In genomic region chr12:8941691-8942478, GRCh38 we compare ENCODE assay signal across 24 cellular contexts. TPM values are rescaled to one million over a fixed set of nuclear protein-coding genes. Genes with fewer than 3 reads are reported as not detected.
DNase-seq lines count a peak whose midpoint lies in the region; ATAC-seq and TF ChIP-seq lines count a peak whose summit lies in the region.
"Had no signal": no experiment of that assay in that cellular context is flagged by ENCODE, and none has a peak within 500 bp of the region (broad histone marks: within the 10 kb centered on the region; RNA-seq: fewer than 3 reads in every experiment).

No MANE protein-coding gene starts in this region.

- H3K27me3 ChIP-seq in endodermal cell (ENCODE audit: control insufficient read depth, insufficient read depth, low read length, poor library complexity, severe bottlenecking) = no peaks in the 10 kb centered on the region
- H3K27me3 ChIP-seq: vagina had no signal

- in situ Hi-C loops in SK-MEL-5 (cut with HindIII; ENCODE audit: low pct_unique_long_range_greater_than_20kb, low sequenced_read_pairs) = no loop called here
- in situ Hi-C loops in GM13977 (cut with MboI; ENCODE audit: low pct_unique_long_range_greater_than_20kb, low sequenced_read_pairs, unreplicated experiment) = no loop called here

- no peak overlapping the region for H3K4me3 ChIP-seq in endodermal cell (ENCODE audit: low read length)
- H3K4me3 ChIP-seq: vagina had no signal

- H3K4me3 Mint-ChIP-seq in activated naive CD4-positive, alpha-beta T cell treated with anti-CD3 and anti-CD28 coated beads, Interleukin-2, amount 10 ng/mL, durations not matched to agents 7 days and 5 days = no peak overlapping the region
- H3K4me3 Mint-ChIP-seq in endodermal cell = no peak overlapping the region
- H3K4me3 Mint-ChIP-seq in stimulated activated effector memory CD8-positive, alpha-beta T cell treated with anti-CD3 and anti-CD28 coated beads, Interleukin-12 subunit alpha, Interleukin-12 subunit beta, amount 100 ng/mL, for 72 hours = no peak overlapping the region
- H3K4me3 Mint-ChIP-seq: activated CD4-positive, alpha-beta T cell treated with anti-CD3 and anti-CD28 coated beads, Interleukin-2, amount 10 ng/mL, durations not matched to agents 7 days and 5 days; central memory CD8-positive, alpha-beta T cell had no signal

- TF ChIP-seq CTCF in endodermal cell (conservative IDR thresholded peaks at IDR 0.05) (no peak), GM13977 (IDR thresholded peaks at IDR 0.05; ENCODE audit: extremely low read depth, insufficient read depth, missing control alignments) (no peak)

- H3K9ac ChIP-seq in endodermal cell (ENCODE audit: extremely low read depth, low read length, poor library complexity, severe bottlenecking) = no peak overlapping the region

- no peak for DNase-seq in activated naive CD4-positive, alpha-beta T cell treated with anti-CD3 and anti-CD28 coated beads, Interleukin-2, amount 10 ng/mL, durations not matched to agents 7 days and 5 days
- DNase-seq in activated naive CD4-positive, alpha-beta T cell (lab: John Stamatoyannopoulos, UW) = no peak
- DNase-seq in SK-MEL-5 (ENCODE audit: low read depth, low spot score) = peak; percentile 61
- no peak for DNase-seq in endodermal cell
- DNase-seq in stimulated activated effector memory CD8-positive, alpha-beta T cell treated with anti-CD3 and anti-CD28 coated beads, Interleukin-12 subunit alpha, Interleukin-12 subunit beta, amount 100 ng/mL, for 72 hours (ENCODE audit: low spot score in 2 of 2) = no peak
- DNase-seq in sciatic nerve (ENCODE audit: low spot score) = no peak
- no peak for DNase-seq in GM13977 (ENCODE audit: low spot score)
- DNase-seq: activated CD4-positive, alpha-beta T cell treated with anti-CD3 and anti-CD28 coated beads, Interleukin-2, amount 10 ng/mL, durations not matched to agents 7 days and 5 days; activated CD8-positive, alpha-beta memory T cell treated with anti-CD3 and anti-CD28 coated beads, Interleukin-2, amount 50 U/mL, for 48 hours; activated gamma-delta T cell treated with Interleukin-2 at 50 U/mL for 16 hours; DND-41; head of caudate nucleus; Kasumi-1; NCI-H1048; NCI-H187; NCI-H69; occipital lobe; stimulated activated CD4-positive, alpha-beta T cell treated with anti-CD3 and anti-CD28 coated beads, Interleukin-2, amount 100 ng/mL, for 48 hours; stimulated activated naive CD4-positive, alpha-beta T cell; T-helper 2 cell had no signal

- no peaks in the 10 kb centered on the region for H3K4me1 ChIP-seq in endodermal cell (ENCODE audit: control insufficient read depth, insufficient read depth, low read length)
- H3K4me1 ChIP-seq: vagina had no signal

- no peak for ATAC-seq in stimulated activated effector memory CD8-positive, alpha-beta T cell treated with anti-CD3 and anti-CD28 coated beads, Interleukin-12 subunit alpha, Interleukin-12 subunit beta, amount 100 ng/mL, for 72 hours
- no peak for ATAC-seq in GM21576 (IDR thresholded peaks at IDR 0.05; ENCODE audit: unreplicated experiment)
- ATAC-seq in sciatic nerve = no peak

- H3K36me3 ChIP-seq in endodermal cell (ENCODE audit: control insufficient read depth, insufficient read depth, low read length) = peaks cover 71% of the 10 kb centered on the region

- intact Hi-C loops in sciatic nerve (cut with DNase I) = no loop called here

- H3K4me1 Mint-ChIP-seq in activated naive CD4-positive, alpha-beta T cell treated with anti-CD3 and anti-CD28 coated beads, Interleukin-2, amount 10 ng/mL, durations not matched to agents 7 days and 5 days = peaks cover 12% of the 10 kb centered on the region
- H3K4me1 Mint-ChIP-seq in endodermal cell = peaks cover 4% of the 10 kb centered on the region
- peaks cover 15% of the 10 kb centered on the region for H3K4me1 Mint-ChIP-seq in stimulated activated effector memory CD8-positive, alpha-beta T cell treated with anti-CD3 and anti-CD28 coated beads, Interleukin-12 subunit alpha, Interleukin-12 subunit beta, amount 100 ng/mL, for 72 hours

- peak overlapping the region; percentile 21 for H3K27ac Mint-ChIP-seq in activated naive CD4-positive, alpha-beta T cell treated with anti-CD3 and anti-CD28 coated beads, Interleukin-2, amount 10 ng/mL, durations not matched to agents 7 days and 5 days
- H3K27ac Mint-ChIP-seq in endodermal cell = peak overlapping the region; percentile 15
- peak overlapping the region; percentile 6 for H3K27ac Mint-ChIP-seq in stimulated activated effector memory CD8-positive, alpha-beta T cell treated with anti-CD3 and anti-CD28 coated beads, Interleukin-12 subunit alpha, Interleukin-12 subunit beta, amount 100 ng/mL, for 72 hours
- H3K27ac Mint-ChIP-seq: activated CD4-positive, alpha-beta T cell treated with anti-CD3 and anti-CD28 coated beads, Interleukin-2, amount 10 ng/mL, durations not matched to agents 7 days and 5 days had no signal

- H3K9me3 ChIP-seq in endodermal cell (ENCODE audit: control insufficient read depth, low read length) = no peaks in the 10 kb centered on the region
- H3K9me3 ChIP-seq: vagina had no signal

- no peak overlapping the region for H3K27ac ChIP-seq in endodermal cell (ENCODE audit: low read depth, low read length)
- H3K27ac ChIP-seq: epithelial cell of prostate, vagina had no signal

- no peaks in the 10 kb centered on the region for H3K27me3 Mint-ChIP-seq in activated naive CD4-positive, alpha-beta T cell treated with anti-CD3 and anti-CD28 coated beads, Interleukin-2, amount 10 ng/mL, durations not matched to agents 7 days and 5 days
- no peaks in the 10 kb centered on the region for H3K27me3 Mint-ChIP-seq in endodermal cell (ENCODE audit: insufficient read depth)
- H3K27me3 Mint-ChIP-seq: activated CD4-positive, alpha-beta T cell treated with anti-CD3 and anti-CD28 coated beads, Interleukin-2, amount 10 ng/mL, durations not matched to agents 7 days and 5 days; central memory CD8-positive, alpha-beta T cell had no signal

- peaks cover 51% of the 10 kb centered on the region for H3K36me3 Mint-ChIP-seq in activated naive CD4-positive, alpha-beta T cell treated with anti-CD3 and anti-CD28 coated beads, Interleukin-2, amount 10 ng/mL, durations not matched to agents 7 days and 5 days
- H3K36me3 Mint-ChIP-seq in endodermal cell (ENCODE audit: low read depth) = peaks cover 72% of the 10 kb centered on the region
- H3K36me3 Mint-ChIP-seq in stimulated activated effector memory CD8-positive, alpha-beta T cell treated with anti-CD3 and anti-CD28 coated beads, Interleukin-12 subunit alpha, Interleukin-12 subunit beta, amount 100 ng/mL, for 72 hours = peaks cover 77% of the 10 kb centered on the region

- 88 to 91% methylated on average over 2 to 5 of the region's 5 CpGs for WGBS in endodermal cell (ENCODE audit: insufficient coverage in 1 of 2, insufficient read length in 1 of 2), 2 experiments

- H3K9me3 Mint-ChIP-seq in activated naive CD4-positive, alpha-beta T cell treated with anti-CD3 and anti-CD28 coated beads, Interleukin-2, amount 10 ng/mL, durations not matched to agents 7 days and 5 days = no peaks in the 10 kb centered on the region
- no peaks in the 10 kb centered on the region for H3K9me3 Mint-ChIP-seq in endodermal cell
- no peaks in the 10 kb centered on the region for H3K9me3 Mint-ChIP-seq in stimulated activated effector memory CD8-positive, alpha-beta T cell treated with anti-CD3 and anti-CD28 coated beads, Interleukin-12 subunit alpha, Interleukin-12 subunit beta, amount 100 ng/mL, for 72 hours
- H3K9me3 Mint-ChIP-seq: activated CD4-positive, alpha-beta T cell treated with anti-CD3 and anti-CD28 coated beads, Interleukin-2, amount 10 ng/mL, durations not matched to agents 7 days and 5 days; central memory CD8-positive, alpha-beta T cell had no signal

- CTCF ChIA-PET in activated naive CD4-positive, alpha-beta T cell treated with anti-CD3 and anti-CD28 coated beads, Interleukin-2, amount 10 ng/mL, durations not matched to agents 7 days and 5 days (lab: Charles Lee) = no interaction called here

RNA-seq across cellular contexts. Expression of gene M6PR, which starts 7.6 kb away (rescaled TPM):
- total RNA-seq in SK-MEL-5 (2014; rRNA removed; shearing (Covaris generic)) = 563 and 575 TPM in 2 replicates
- polyA plus RNA-seq in SK-MEL-5 (2015; cell fraction: cytosol; rRNA removed) = 274 and 288 TPM in 2 replicates
- 370 and 446 TPM in 2 replicates for polyA plus RNA-seq in SK-MEL-5 (2015; cell fraction: nucleus; rRNA removed)
- total RNA-seq in endodermal cell (100 to 1,000 TPM; 116 to 255 TPM), sciatic nerve (101 TPM)
- polyA plus RNA-seq in endodermal cell (2013, experiment 1 of 2) = 90.8 TPM
- 86.5 TPM for polyA plus RNA-seq in endodermal cell (2013, experiment 2 of 2)

RNA-seq across cellular contexts. Expression of gene PHC1, which starts 27.6 kb away (rescaled TPM):
- 25.1 and 31.1 TPM in 2 replicates for total RNA-seq in SK-MEL-5 (2014; rRNA removed; shearing (Covaris generic))
- polyA plus RNA-seq in SK-MEL-5 (2015; cell fraction: cytosol; rRNA removed) = 51.5 and 64.1 TPM in 2 replicates
- polyA plus RNA-seq in SK-MEL-5 (2015; cell fraction: nucleus; rRNA removed) = 248 and 280 TPM in 2 replicates
- total RNA-seq in endodermal cell (100 to 1,000 TPM; 100 to 538 TPM), sciatic nerve (44.6 TPM)
- polyA plus RNA-seq in endodermal cell (2013, experiment 1 of 2) = 128 TPM
- 90.0 TPM for polyA plus RNA-seq in endodermal cell (2013, experiment 2 of 2)

RNA-seq across cellular contexts. Expression of gene KLRG1, which starts 47.5 kb away (rescaled TPM):
- 5.1 and 5.8 TPM in 2 replicates for total RNA-seq in SK-MEL-5 (2014; rRNA removed; shearing (Covaris generic))
- 5.3 and 8.4 TPM in 2 replicates for polyA plus RNA-seq in SK-MEL-5 (2015; cell fraction: cytosol; rRNA removed)
- 4.3 and 5.0 TPM in 2 replicates for polyA plus RNA-seq in SK-MEL-5 (2015; cell fraction: nucleus; rRNA removed)
- total RNA-seq in endodermal cell = 1 to 10 TPM; 3.1 TPM
- 3.4 TPM for polyA plus RNA-seq in endodermal cell (2013, experiment 1 of 2)
- 3.3 TPM for polyA plus RNA-seq in endodermal cell (2013, experiment 2 of 2)
- 4.5 TPM for total RNA-seq in sciatic nerve
